Comparison of ENCODE assay signal across 11 cellular contexts in the genomic region with DNA sequence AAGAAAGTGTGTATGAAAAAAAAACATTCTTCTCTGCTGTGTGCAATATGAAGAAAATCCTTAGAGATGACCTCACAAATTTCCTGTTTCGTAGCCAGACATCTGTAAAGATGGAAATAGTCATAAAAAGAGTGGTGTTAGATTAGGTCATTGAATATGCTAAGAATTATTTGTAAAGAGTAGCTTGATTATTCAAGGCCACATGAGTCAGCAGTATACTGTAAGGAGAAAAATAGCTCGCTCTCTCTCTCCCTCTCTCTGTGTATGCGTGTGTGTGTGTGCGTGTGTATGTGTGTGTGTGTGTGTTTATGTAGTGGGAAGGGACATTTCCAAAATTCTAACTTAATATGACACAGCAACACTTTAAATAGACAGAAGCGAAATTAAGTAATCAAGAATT.
A peak's percentile ranks its signal among the peaks of the same experiment; 100 is the strongest.
DNase-seq lines count a peak whose midpoint lies in the region; ATAC-seq and TF ChIP-seq lines count a peak whose summit lies in the region.
"Had no signal": no experiment of that assay in that cellular context is flagged by ENCODE, and none has a peak within 500 bp of the region (broad histone marks: within the 10 kb centered on the region; RNA-seq: fewer than 3 reads in every experiment).

No MANE protein-coding gene starts in this region.

- H3K4me3 Mint-ChIP-seq in activated CD4-positive, alpha-beta T cell treated with anti-CD3 and anti-CD28 coated beads, Interleukin-2, amount 10 ng/mL, durations not matched to agents 7 days and 5 days: no peak overlapping the region
- no peak overlapping the region for H3K4me3 Mint-ChIP-seq in nephron progenitor cell
- H3K4me3 Mint-ChIP-seq in activated T-cell treated with anti-CD3 and anti-CD28 coated beads, Interleukin-2, amount 50 U/mL, for 72 hours: no peak overlapping the region
- H3K4me3 Mint-ChIP-seq: activated T-cell treated with anti-CD3 and anti-CD28 coated beads, Interleukin-2, amount 50 U/mL, for 4 hours had no signal

- DNase-seq in H4 (ENCODE audit: low spot score) (peak; percentile 83), RWPE1 (ENCODE audit: low spot score) (peak; percentile 14), fibroblast of gingiva (ENCODE audit: low read depth) (peak; percentile 68), renal cortical epithelial cell (ENCODE audit: low read depth) (peak; percentile 57), NCI-H774 (lab: John Stamatoyannopoulos, UW) (no peak), nephron progenitor cell (no peak)
- no peak for DNase-seq in activated CD4-positive, alpha-beta T cell treated with anti-CD3 and anti-CD28 coated beads, Interleukin-2, amount 10 ng/mL, durations not matched to agents 7 days and 5 days
- no peak for DNase-seq in activated T-cell treated with anti-CD3 and anti-CD28 coated beads, Interleukin-2, amount 50 U/mL, for 72 hours
- DNase-seq: activated T-cell treated with anti-CD3 and anti-CD28 coated beads, Interleukin-2, amount 50 U/mL, for 4 hours; SIG-M5 had no signal

- H3K27ac Mint-ChIP-seq in activated CD4-positive, alpha-beta T cell treated with anti-CD3 and anti-CD28 coated beads, Interleukin-2, amount 10 ng/mL, durations not matched to agents 7 days and 5 days: no peak overlapping the region
- H3K27ac Mint-ChIP-seq in nephron progenitor cell: no peak overlapping the region
- no peak overlapping the region for H3K27ac Mint-ChIP-seq in activated T-cell treated with anti-CD3 and anti-CD28 coated beads, Interleukin-2, amount 50 U/mL, for 72 hours

- H3K4me1 Mint-ChIP-seq in activated CD4-positive, alpha-beta T cell treated with anti-CD3 and anti-CD28 coated beads, Interleukin-2, amount 10 ng/mL, durations not matched to agents 7 days and 5 days: peaks cover 8% of the 10 kb centered on the region
- H3K4me1 Mint-ChIP-seq in nephron progenitor cell: no peaks in the 10 kb centered on the region
- H3K4me1 Mint-ChIP-seq in activated T-cell treated with anti-CD3 and anti-CD28 coated beads, Interleukin-2, amount 50 U/mL, for 72 hours (ENCODE audit: low read depth): peaks cover 6% of the 10 kb centered on the region

- no peak overlapping the region for H3K27ac ChIP-seq in RWPE1
- H3K27ac ChIP-seq: cardiac muscle cell had no signal

- POLR2A ChIA-PET in RWPE1 (lab: Yijun Ruan, JAX; ENCODE audit: low non-redundant PET): no interaction called here
- POLR2A ChIA-PET in activated CD4-positive, alpha-beta T cell treated with anti-CD3 and anti-CD28 coated beads, Interleukin-2, amount 10 ng/mL, durations not matched to agents 7 days and 5 days (lab: Charles Lee): no interaction called here

- H3K27me3 Mint-ChIP-seq in activated CD4-positive, alpha-beta T cell treated with anti-CD3 and anti-CD28 coated beads, Interleukin-2, amount 10 ng/mL, durations not matched to agents 7 days and 5 days: peaks cover 2% of the 10 kb centered on the region
- H3K27me3 Mint-ChIP-seq in nephron progenitor cell (ENCODE audit: low read depth, poor library complexity): peaks cover 3% of the 10 kb centered on the region
- no peaks in the 10 kb centered on the region for H3K27me3 Mint-ChIP-seq in activated T-cell treated with anti-CD3 and anti-CD28 coated beads, Interleukin-2, amount 50 U/mL, for 72 hours (ENCODE audit: low read depth)

- no peaks in the 10 kb centered on the region for H3K36me3 Mint-ChIP-seq in activated CD4-positive, alpha-beta T cell treated with anti-CD3 and anti-CD28 coated beads, Interleukin-2, amount 10 ng/mL, durations not matched to agents 7 days and 5 days (ENCODE audit: low read depth)
- no peaks in the 10 kb centered on the region for H3K36me3 Mint-ChIP-seq in nephron progenitor cell (ENCODE audit: low read depth)
- H3K36me3 Mint-ChIP-seq in activated T-cell treated with anti-CD3 and anti-CD28 coated beads, Interleukin-2, amount 50 U/mL, for 72 hours (ENCODE audit: insufficient read depth in 2 of 2): no peaks in the 10 kb centered on the region

- TF ChIP-seq CTCF in RWPE1 (conservative IDR thresholded peaks at IDR 0.05; ENCODE audit: low read depth) (no peak), nephron progenitor cell (IDR thresholded peaks at IDR 0.05) (no peak)

- H3K9me3 Mint-ChIP-seq in activated CD4-positive, alpha-beta T cell treated with anti-CD3 and anti-CD28 coated beads, Interleukin-2, amount 10 ng/mL, durations not matched to agents 7 days and 5 days: no peaks in the 10 kb centered on the region
- no peaks in the 10 kb centered on the region for H3K9me3 Mint-ChIP-seq in nephron progenitor cell
- peaks cover 0 to 4% of the 10 kb centered on the region in 2 donors for H3K9me3 Mint-ChIP-seq in activated T-cell treated with anti-CD3 and anti-CD28 coated beads, Interleukin-2, amount 50 U/mL, for 72 hours
- H3K9me3 Mint-ChIP-seq: activated T-cell treated with anti-CD3 and anti-CD28 coated beads, Interleukin-2, amount 50 U/mL, for 4 hours had no signal

- CTCF ChIA-PET in RWPE1 (lab: Yijun Ruan, JAX): interaction anchor here (0.7 to 0.8 kb wide), 2 partner anchors 925 to 1415 kb away, joined by 3 to 4 read pairs; no protein-coding TSS in a partner anchor
- CTCF ChIA-PET in activated CD4-positive, alpha-beta T cell treated with anti-CD3 and anti-CD28 coated beads, Interleukin-2, amount 10 ng/mL, durations not matched to agents 7 days and 5 days (lab: Charles Lee): no interaction called here

- ATAC-seq in activated T-cell treated with anti-CD3 and anti-CD28 coated beads, Interleukin-2, amount 50 U/mL, for 72 hours (replicated peaks in 1 of 2): no peak
- ATAC-seq: activated T-cell treated with anti-CD3 and anti-CD28 coated beads, Interleukin-2, amount 50 U/mL, for 4 hours had no signal

Comparison
In these comparisons a context has a peak if more than half of its experiments do, and no peak if none do; other contexts are left out.
1. DNase-seq: peak in H4 (single experiment), RWPE1 (single experiment), fibroblast of gingiva (single experiment) and renal cortical epithelial cell (single experiment); none in activated CD4-positive, alpha-beta T cell treated with anti-CD3 and anti-CD28 coated beads, Interleukin-2, amount 10 ng/mL, durations not matched to agents 7 days and 5 days (single experiment), NCI-H774 (single experiment), nephron progenitor cell (single experiment) and activated T-cell treated with anti-CD3 and anti-CD28 coated beads, Interleukin-2, amount 50 U/mL, for 72 hours (0 of 2).